Comparison of ENCODE assay signal across 20 cellular contexts in the genomic region with DNA sequence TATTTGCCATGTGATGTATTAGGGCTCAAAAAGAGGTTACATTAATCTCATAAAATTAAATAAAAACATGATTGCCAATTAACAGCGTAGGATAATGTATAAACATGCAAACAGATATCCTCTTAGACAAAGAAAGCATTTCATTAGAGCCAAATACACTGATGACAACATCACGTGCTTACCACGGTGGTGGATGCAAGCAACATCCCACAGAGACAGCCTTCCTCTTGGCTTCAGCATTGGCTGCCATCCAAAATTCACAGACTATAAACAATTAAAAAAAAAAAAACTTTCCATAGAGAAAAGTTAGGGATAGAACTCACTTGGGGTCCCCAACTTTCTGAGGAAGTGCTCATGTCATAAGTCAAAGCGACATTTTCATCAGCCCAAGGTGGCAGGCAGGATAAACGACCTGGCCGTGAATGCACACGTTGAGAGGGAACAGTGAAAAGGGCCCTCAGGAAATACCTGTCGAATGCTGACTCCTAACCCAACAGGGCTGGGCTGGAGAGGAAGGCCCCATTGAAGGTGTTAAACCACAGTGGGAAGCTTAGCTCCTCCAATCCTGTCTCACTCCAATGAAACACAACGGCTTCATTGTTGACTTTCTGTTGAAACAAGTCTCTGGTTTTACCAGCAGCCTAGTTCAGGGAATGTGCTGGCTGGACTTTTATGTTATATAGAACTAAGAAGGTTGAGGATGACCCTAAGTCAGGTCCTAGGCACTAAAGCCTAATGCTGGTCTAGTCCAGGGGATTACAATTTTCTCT.
"Had no signal": no experiment of that assay in that cellular context is flagged by ENCODE, and none has a peak within 500 bp of the region (broad histone marks: within the 10 kb centered on the region; RNA-seq: fewer than 3 reads in every experiment).

No MANE protein-coding gene starts in this region.

- H3K27ac ChIP-seq: lower lobe of right lung, parathyroid adenoma, spleen, tibial nerve, uterus had no signal

- H3K9me3 Mint-ChIP-seq: activated CD4-positive, alpha-beta memory T cell treated with anti-CD3 and anti-CD28 coated beads, Interleukin-2, amount 10 ng/mL, durations not matched to agents 7 days and 5 days; dendritic cell treated with granulocyte-macrophage colony-stimulating factor and Interleukin-4, amounts not matched to agents 40 ng/mL and 50 ng/mL, for 4 days; stimulated activated naive CD8-positive, alpha-beta T cell treated with anti-CD3 and anti-CD28 coated beads, Interleukin-15, Interleukin-2, amounts not matched to agents 100 ng/mL and 50 ng/mL, for 24 hours had no signal

- H3K79me2 ChIP-seq: parathyroid adenoma had no signal

- H3K36me3 ChIP-seq: lower lobe of right lung, spleen, tibial nerve, uterus had no signal

- H3K9ac ChIP-seq: parathyroid adenoma had no signal

- H3K9me3 ChIP-seq: lower lobe of right lung, spleen, tibial nerve, uterus had no signal

- FAIRE-seq: bronchial epithelial cell had no signal

- H3K36me3 Mint-ChIP-seq: activated CD8-positive, alpha-beta memory T cell treated with anti-CD3 and anti-CD28 coated beads, Interleukin-2, amount 10 ng/mL, durations not matched to agents 7 days and 5 days; activated naive CD8-positive, alpha-beta T cell; WTC11 had no signal

- H3K4me1 ChIP-seq: lower lobe of right lung, parathyroid adenoma, spleen, tibial nerve, uterus had no signal

- H3K27me3 ChIP-seq: spleen, tibial nerve, uterus had no signal

- H3K4me3 Mint-ChIP-seq: activated CD4-positive, alpha-beta memory T cell treated with anti-CD3 and anti-CD28 coated beads, Interleukin-2, amount 10 ng/mL, durations not matched to agents 7 days and 5 days; activated CD8-positive, alpha-beta memory T cell treated with anti-CD3 and anti-CD28 coated beads, Interleukin-2, amount 10 ng/mL, durations not matched to agents 7 days and 5 days; activated naive CD8-positive, alpha-beta T cell; dendritic cell treated with granulocyte-macrophage colony-stimulating factor and Interleukin-4, amounts not matched to agents 40 ng/mL and 50 ng/mL, for 4 days; nephron; stimulated activated naive CD8-positive, alpha-beta T cell treated with anti-CD3 and anti-CD28 coated beads, Interleukin-15, Interleukin-2, amounts not matched to agents 100 ng/mL and 50 ng/mL, for 24 hours; WTC11 had no signal

- H2AFZ ChIP-seq: parathyroid adenoma had no signal

- H3K27ac Mint-ChIP-seq: activated CD4-positive, alpha-beta memory T cell treated with anti-CD3 and anti-CD28 coated beads, Interleukin-2, amount 10 ng/mL, durations not matched to agents 7 days and 5 days; activated CD8-positive, alpha-beta memory T cell treated with anti-CD3 and anti-CD28 coated beads, Interleukin-2, amount 10 ng/mL, durations not matched to agents 7 days and 5 days; activated naive CD8-positive, alpha-beta T cell; dendritic cell treated with granulocyte-macrophage colony-stimulating factor and Interleukin-4, amounts not matched to agents 40 ng/mL and 50 ng/mL, for 4 days; nephron; stimulated activated naive CD8-positive, alpha-beta T cell treated with anti-CD3 and anti-CD28 coated beads, Interleukin-15, Interleukin-2, amounts not matched to agents 100 ng/mL and 50 ng/mL, for 24 hours; WTC11 had no signal

- H3K4me1 Mint-ChIP-seq: activated CD4-positive, alpha-beta memory T cell treated with anti-CD3 and anti-CD28 coated beads, Interleukin-2, amount 10 ng/mL, durations not matched to agents 7 days and 5 days; activated CD8-positive, alpha-beta memory T cell treated with anti-CD3 and anti-CD28 coated beads, Interleukin-2, amount 10 ng/mL, durations not matched to agents 7 days and 5 days; nephron; WTC11 had no signal

- ATAC-seq: activated CD8-positive, alpha-beta memory T cell treated with anti-CD3 and anti-CD28 coated beads, Interleukin-2, amount 10 ng/mL, durations not matched to agents 7 days and 5 days; left colon; lower lobe of right lung; WTC11 had no signal

- DNase-seq: activated CD4-positive, alpha-beta memory T cell treated with anti-CD3 and anti-CD28 coated beads, Interleukin-2, amount 10 ng/mL, durations not matched to agents 7 days and 5 days; activated CD4-positive, alpha-beta T cell treated with anti-CD3 and anti-CD28 coated beads for 4 hours; activated CD8-positive, alpha-beta memory T cell treated with anti-CD3 and anti-CD28 coated beads, Interleukin-2, amount 10 ng/mL, durations not matched to agents 7 days and 5 days; effector memory CD4-positive, alpha-beta T cell; glutamatergic neuron; hippocampal formation; islet precursor cell; left colon; lower lobe of right lung; midbrain; spleen; uterus had no signal

- H3K4me3 ChIP-seq: lower lobe of right lung, spleen, tibial nerve, uterus had no signal
